ENCODE assay signal across 20 cellular contexts in genomic region chr14:97298775-97299174, GRCh38.
DNase-seq lines count a peak whose midpoint lies in the region; ATAC-seq lines count a peak whose summit lies in the region.
"Had no signal": no experiment of that assay in that cellular context is flagged by ENCODE, and none has a peak within 500 bp of the region (broad histone marks: within the 10 kb centered on the region; RNA-seq: fewer than 3 reads in every experiment).

No MANE protein-coding gene starts in this region.

- DNase-seq in NCI-H1436 (lab: John Stamatoyannopoulos, UW), result peak; percentile 17
- DNase-seq in NCI-H1436 treated with DMSO at 0.1 percent for 48 hours (lab: John Stamatoyannopoulos, UW), result no peak
- peak; percentile 48 for DNase-seq in NCI-H1694 treated with DMSO at 0.1 percent for 48 hours (lab: John Stamatoyannopoulos, UW)
- peak; percentile 83 for DNase-seq in NCI-H748 (lab: John Stamatoyannopoulos, UW; ENCODE audit: unreplicated experiment)
- no peak for DNase-seq in Right ventricle myocardium inferior (ENCODE audit: missing footprints)
- DNase-seq: AML-193; C1 segment of cervical spinal cord; CD8-positive, alpha-beta T cell; GDM1; GOT3; MM.1S; NCI-H1048; NCI-H2029; NCI-H526 treated with DMSO at 0.1 percent for 48 hours; OCI-M1; Right ventricle myocardium superior; T1000 had no signal

- ATAC-seq in GM18498 (IDR thresholded peaks at IDR 0.05; ENCODE audit: unreplicated experiment) (no peak), Right ventricle myocardium inferior (no peak), GM21360 (IDR thresholded peaks at IDR 0.05; ENCODE audit: unreplicated experiment) (no peak)
- ATAC-seq: CD8-positive, alpha-beta T cell; HepG2 had no signal

- intact Hi-C loops in Right ventricle myocardium inferior (cut with DNase I), result no loop called here

Comparison
In these comparisons a context has a peak if more than half of its experiments do, and no peak if none do; other contexts are left out.
1. DNase-seq: peak in NCI-H1436 (single experiment), NCI-H1694 treated with DMSO at 0.1 percent for 48 hours (single experiment) and NCI-H748 (single experiment); none in NCI-H1436 treated with DMSO at 0.1 percent for 48 hours (single experiment) and Right ventricle myocardium inferior (single experiment).